In the genomic region with DNA sequence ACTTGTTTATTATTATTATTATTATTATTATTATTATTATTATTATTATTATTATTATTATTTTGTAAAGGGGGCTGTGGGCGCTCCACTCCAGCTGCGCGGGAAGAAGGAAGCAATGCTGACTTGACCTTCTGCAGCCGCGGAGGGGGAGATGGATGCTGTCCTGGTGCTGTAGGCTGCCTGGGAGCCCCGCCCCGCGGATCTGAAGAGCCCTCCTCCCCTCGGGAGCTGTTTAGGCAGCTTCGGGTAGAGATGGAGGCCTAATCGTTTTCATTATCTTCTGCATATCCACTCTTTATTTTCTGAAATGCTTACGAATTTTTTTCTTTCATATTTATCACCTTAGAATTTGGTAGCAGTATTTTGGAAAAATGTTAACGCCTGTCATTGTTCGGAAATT, we compare ENCODE assay signal across 8 cellular contexts.
DNase-seq lines count a peak whose midpoint lies in the region; ATAC-seq, FAIRE-seq and TF ChIP-seq lines count a peak whose summit lies in the region.

No MANE protein-coding gene starts in this region.

- no peaks in the 10 kb centered on the region for H3K9me3 Mint-ChIP-seq in central memory CD8-positive, alpha-beta T cell

- no peak for ATAC-seq in central memory CD8-positive, alpha-beta T cell (replicated peaks; ENCODE audit: extremely low read depth, poor library complexity, severe bottlenecking)
- ATAC-seq in GM18858 (IDR thresholded peaks at IDR 0.05; ENCODE audit: unreplicated experiment): no peak

- WGBS in spleen, 5 donors: 51 to 84% (median 73%) methylated on average over 14 of the region's 14 CpGs

- FAIRE-seq in HTR-8/SVneo (lab: Jason Lieb, UNC): no peak

- TF ChIP-seq POLR2A in spleen (IDR thresholded peaks at IDR 0.05): no peak

- H3K36me3 ChIP-seq in spleen: no peaks in the 10 kb centered on the region

- peak overlapping the region; percentile 96 for H3K27ac Mint-ChIP-seq in central memory CD8-positive, alpha-beta T cell (ENCODE audit: low read depth)

- no peaks in the 10 kb centered on the region for H3K27me3 Mint-ChIP-seq in central memory CD8-positive, alpha-beta T cell

- peaks cover 8% of the 10 kb centered on the region for H3K36me3 Mint-ChIP-seq in central memory CD8-positive, alpha-beta T cell (ENCODE audit: insufficient read depth)

- H3K4me1 ChIP-seq in spleen: peaks cover 7 to 26% (median 17%) of the 10 kb centered on the region in 6 donors

- H3K4me3 Mint-ChIP-seq in central memory CD8-positive, alpha-beta T cell: peak overlapping the region; percentile 45

- TF ChIP-seq CTCF in spleen (IDR thresholded peaks at IDR 0.05 in 8 of 11, conservative IDR thresholded peaks at IDR 0.05 in 3 of 11): no peak

- H3K9me3 ChIP-seq in spleen: no peaks in the 10 kb centered on the region

- DNase-seq in HTR-8/SVneo (ENCODE audit: insufficient read length, low spot score) (peak; percentile 51), left kidney (ENCODE audit: low read depth, low spot score) (peak; percentile 81), spleen (no peak), 8988T (no peak), occipital lobe (lab: John Stamatoyannopoulos, UW) (no peak), ureter (ENCODE audit: low spot score) (no peak)
- DNase-seq in central memory CD8-positive, alpha-beta T cell (ENCODE audit: low spot score in 2 of 2): no peak

- peaks cover 36% of the 10 kb centered on the region for H3K4me1 Mint-ChIP-seq in central memory CD8-positive, alpha-beta T cell

- H3K27me3 ChIP-seq in spleen (replicated peaks in 1 of 7): no peaks in the 10 kb centered on the region

- intact Hi-C loops in spleen (cut with DNase I; ENCODE audit: low total_unique reads): no loop called here

- H3K4me3 ChIP-seq in spleen: no peak overlapping the region

- peak overlapping the region in 7 of 8 donors; percentile 29 to 78 (median 57) for H3K27ac ChIP-seq in spleen

Comparison
In these comparisons a context has a peak if more than half of its experiments do, and no peak if none do; other contexts are left out.
1. DNase-seq: peak in HTR-8/SVneo (single experiment) and left kidney (single experiment); none in central memory CD8-positive, alpha-beta T cell (0 of 2), spleen (single experiment), 8988T (single experiment), occipital lobe (single experiment) and ureter (single experiment).